20 cellular contexts compared by ENCODE assay signal in the genomic region with DNA sequence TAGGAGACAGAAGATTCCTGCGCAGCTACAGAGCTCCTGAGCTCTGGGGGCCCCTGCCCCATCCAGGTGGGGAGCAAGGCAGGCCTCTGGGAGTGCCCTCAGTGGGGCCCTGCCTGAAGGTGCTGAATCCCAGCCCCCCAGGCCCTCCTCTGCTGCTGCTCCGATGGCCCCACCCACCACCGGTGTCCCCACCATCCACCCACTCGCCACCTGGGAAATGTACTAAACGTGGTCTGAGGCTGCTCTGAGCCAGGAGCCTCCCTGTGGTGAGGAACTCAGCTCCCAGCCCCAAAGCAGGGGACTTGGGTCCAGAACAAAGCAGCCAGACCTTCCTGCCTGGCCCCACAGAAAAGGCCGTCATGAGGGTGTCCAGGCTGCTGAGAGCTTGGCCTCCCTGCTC.
DNase-seq lines count a peak whose midpoint lies in the region; ATAC-seq, FAIRE-seq and TF ChIP-seq lines count a peak whose summit lies in the region.
"Had no signal": no experiment of that assay in that cellular context is flagged by ENCODE, and none has a peak within 500 bp of the region (broad histone marks: within the 10 kb centered on the region; RNA-seq: fewer than 3 reads in every experiment).

No MANE protein-coding gene starts in this region.

- no peaks in the 10 kb centered on the region for H3K27me3 ChIP-seq in lower lobe of right lung (ENCODE audit: low read depth)
- H3K27me3 ChIP-seq in upper lobe of right lung: no peaks in the 10 kb centered on the region

- FAIRE-seq in kidney (lab: Jason Lieb, UNC): no peak
- FAIRE-seq: A549, D721Med, G401.6, GM12891, GM18507 had no signal

- H3K9me3 ChIP-seq in kidney (ENCODE audit: control insufficient read depth in 1 of 2, low read length in 2 of 2) (no peaks in the 10 kb centered on the region), lower lobe of right lung (no peaks in the 10 kb centered on the region), upper lobe of right lung (no peaks in the 10 kb centered on the region)
- H3K9me3 ChIP-seq: Caco-2 had no signal

- H3K9ac ChIP-seq in kidney (ENCODE audit: low read length in 2 of 2): no peak overlapping the region

- ATAC-seq in Right ventricle myocardium inferior: no peak
- no peak for ATAC-seq in left ventricle myocardium superior
- ATAC-seq in lower lobe of right lung: peak; percentile 16 to 27
- ATAC-seq in upper lobe of right lung: peak; percentile 7
- ATAC-seq: A549 had no signal

- TF ChIP-seq CTCF in kidney (IDR thresholded peaks at IDR 0.05; ENCODE audit: borderline replicate concordance, extremely low read depth, insufficient read depth) (no peak), lower lobe of right lung (IDR thresholded peaks at IDR 0.05) (no peak), upper lobe of right lung (IDR thresholded peaks at IDR 0.05) (no peak)

- H3K36me3 ChIP-seq in kidney (ENCODE audit: control insufficient read depth in 1 of 2, insufficient read depth in 2 of 2, low read length in 2 of 2): no peaks in the 10 kb centered on the region
- H3K36me3 ChIP-seq in lower lobe of right lung: no peaks in the 10 kb centered on the region
- H3K36me3 ChIP-seq in upper lobe of right lung: no peaks in the 10 kb centered on the region

- H3K27ac ChIP-seq in kidney (ENCODE audit: low read depth in 2 of 2, low read length in 2 of 2): no peak overlapping the region
- no peak overlapping the region for H3K27ac ChIP-seq in lower lobe of right lung
- no peak overlapping the region for H3K27ac ChIP-seq in upper lobe of right lung
- H3K27ac ChIP-seq: 22Rv1, A549, C4-2B had no signal

- intact Hi-C loops in Right ventricle myocardium inferior (cut with DNase I): no loop called here
- intact Hi-C loops in left ventricle myocardium superior (cut with micrococcal nuclease): no loop called here
- intact Hi-C loops in kidney (cut with DNase I): no loop called here
- intact Hi-C loops in lower lobe of right lung (cut with DNase I): no loop called here
- intact Hi-C loops in upper lobe of right lung (cut with DNase I): no loop called here

- H3K4me3 ChIP-seq in kidney (ENCODE audit: low read length in 2 of 2) (no peak overlapping the region), lower lobe of right lung (no peak overlapping the region), upper lobe of right lung (no peak overlapping the region)
- H3K4me3 ChIP-seq: A549 had no signal

- DNase-seq in Right ventricle myocardium inferior (ENCODE audit: missing footprints) (peak; percentile 31), left ventricle myocardium superior (no peak), kidney (peak; percentile 56), lower lobe of right lung (peak; percentile 14), upper lobe of right lung (no peak), NCI-H748 treated with DMSO at 0.1 percent for 48 hours (lab: John Stamatoyannopoulos, UW) (no peak), T-helper 9 cell (no peak), NCI-H2196 treated with DMSO at 0.1 percent for 48 hours (lab: John Stamatoyannopoulos, UW; ENCODE audit: unreplicated experiment) (no peak)
- DNase-seq: AML-193; CD4-positive, alpha-beta T cell; GOT3; H9 had no signal

- H3K4me1 ChIP-seq in kidney (ENCODE audit: control insufficient read depth in 1 of 2, insufficient read depth in 1 of 2, low read depth in 1 of 2, low read length in 2 of 2): no peaks in the 10 kb centered on the region
- no peaks in the 10 kb centered on the region for H3K4me1 ChIP-seq in lower lobe of right lung
- H3K4me1 ChIP-seq in upper lobe of right lung: no peaks in the 10 kb centered on the region
- H3K4me1 ChIP-seq: A549 had no signal

Comparison
In these comparisons a context has a peak if more than half of its experiments do, and no peak if none do; other contexts are left out.
1. DNase-seq: peak in Right ventricle myocardium inferior (single experiment), kidney (single experiment) and lower lobe of right lung (single experiment); none in left ventricle myocardium superior (single experiment), upper lobe of right lung (single experiment), NCI-H748 treated with DMSO at 0.1 percent for 48 hours (single experiment), T-helper 9 cell (single experiment) and NCI-H2196 treated with DMSO at 0.1 percent for 48 hours (single experiment).
2. ATAC-seq: peak in lower lobe of right lung (2 of 2) and upper lobe of right lung (single experiment); none in Right ventricle myocardium inferior (single experiment) and left ventricle myocardium superior (single experiment).